ENCODE assay signal across 17 cellular contexts in genomic region chr4:74608151-74608949, GRCh38.
A peak's percentile ranks its signal among the peaks of the same experiment; 100 is the strongest.
DNase-seq lines count a peak whose midpoint lies in the region; FAIRE-seq and TF ChIP-seq lines count a peak whose summit lies in the region.
"Had no signal": no experiment of that assay in that cellular context is flagged by ENCODE, and none has a peak within 500 bp of the region (broad histone marks: within the 10 kb centered on the region; RNA-seq: fewer than 3 reads in every experiment).

No MANE protein-coding gene starts in this region.

- no peaks in the 10 kb centered on the region for H3K27me3 ChIP-seq in mammary epithelial cell (ENCODE audit: insufficient read depth, low read length)
- no peaks in the 10 kb centered on the region for H3K27me3 ChIP-seq in kidney epithelial cell (ENCODE audit: control insufficient read depth, insufficient read depth, low read length)
- H3K27me3 ChIP-seq: dorsolateral prefrontal cortex, SJSA1 had no signal

- dilution Hi-C loops in mammary epithelial cell (cut with HindIII; ENCODE audit: low sequenced_read_pairs) = no loop called here

- no peak overlapping the region for H3K27ac ChIP-seq in mammary epithelial cell (ENCODE audit: insufficient read depth, low read depth, low read length)
- H3K27ac ChIP-seq: C4-2B, dorsolateral prefrontal cortex, SJSA1 had no signal

- no peaks in the 10 kb centered on the region for H3K36me3 ChIP-seq in mammary epithelial cell (ENCODE audit: insufficient read depth, low read length)
- H3K36me3 ChIP-seq in kidney epithelial cell (ENCODE audit: control insufficient read depth, insufficient read depth, low read length) = no peaks in the 10 kb centered on the region
- H3K36me3 ChIP-seq: SJSA1 had no signal

- intact Hi-C loops in mammary epithelial cell (cut with micrococcal nuclease) = no loop called here
- intact Hi-C loops in posterior cingulate gyrus (cut with DNase I) = no loop called here

- H3K4me3 ChIP-seq in mammary epithelial cell (replicated peaks in 1 of 3; ENCODE audit: insufficient read depth in 1 of 3, low read depth in 2 of 3, low read length in 3 of 3) = no peak overlapping the region
- no peak overlapping the region for H3K4me3 ChIP-seq in kidney epithelial cell (ENCODE audit: low read depth, low read length)
- H3K4me3 ChIP-seq: dorsolateral prefrontal cortex, SJSA1 had no signal

- DNase-seq in HT1080 (ENCODE audit: low read depth) (peak; percentile 68), mammary epithelial cell (peak; percentile 89), kidney epithelial cell (ENCODE audit: low read depth) (peak; percentile 51), urothelium cell line (ENCODE audit: low spot score) (peak; percentile 20), posterior cingulate gyrus (no peak), Ammon's horn (ENCODE audit: low spot score) (no peak), NCI-H748 (lab: John Stamatoyannopoulos, UW; ENCODE audit: unreplicated experiment) (no peak)
- DNase-seq: activated CD8-positive, alpha-beta memory T cell treated with anti-CD3 and anti-CD28 coated beads, Interleukin-2, amount 50 U/mL, for 4 hours; activated naive CD4-positive, alpha-beta T cell treated with Interleukin-2 at 50 U/mL for 16 hours; DND-41; dorsolateral prefrontal cortex; NCI-H1092 treated with DMSO at 0.1 percent for 48 hours; NCI-H2171; right cardiac atrium had no signal

- peaks cover under 1% of the 10 kb centered on the region for H3K4me1 ChIP-seq in mammary epithelial cell (ENCODE audit: insufficient read depth, low read length)
- H3K4me1 ChIP-seq: SJSA1 had no signal

- no peak overlapping the region for H3K4me2 ChIP-seq in mammary epithelial cell (ENCODE audit: insufficient read depth, low read depth, low read length)

- in situ Hi-C loops in mammary epithelial cell (cut with MboI; ENCODE audit: low sequenced_read_pairs in 2 of 2) = no loop called here

- H4K20me1 ChIP-seq in mammary epithelial cell (ENCODE audit: insufficient read depth, low read length) = no peaks in the 10 kb centered on the region

- TF ChIP-seq CTCF in mammary epithelial cell (conservative IDR thresholded peaks at IDR 0.05 in 1 of 2, IDR thresholded peaks at IDR 0.05 in 1 of 2; ENCODE audit: extremely low read depth in 1 of 2, insufficient read depth in 1 of 2, low read depth in 1 of 2, low read length in 2 of 2) (no peak), kidney epithelial cell (IDR thresholded peaks at IDR 0.05; ENCODE audit: insufficient read depth, low read length, poor library complexity, severe bottlenecking) (no peak)

- no peak for FAIRE-seq in urothelium cell line (lab: Jason Lieb, UNC)
- FAIRE-seq: H1 had no signal

- WGBS in mammary epithelial cell (ENCODE audit: low coverage, missing lambda C conversion rate) = 65% methylated on average over 2 of the region's 2 CpGs

- CTCF ChIA-PET in mammary epithelial cell (lab: Charles Lee; ENCODE audit: low non-redundant PET) = interaction anchor here (0.9 kb wide), 1 partner anchor 68 kb away, joined by 3 read pairs; no protein-coding TSS in a partner anchor

- H3K79me2 ChIP-seq in mammary epithelial cell (ENCODE audit: insufficient read depth, low read length) = no peaks in the 10 kb centered on the region

- H3K9ac ChIP-seq in mammary epithelial cell (ENCODE audit: insufficient read depth, low read length) = no peak overlapping the region

- H3K9me3 ChIP-seq in mammary epithelial cell (replicated peaks; ENCODE audit: insufficient read depth, low read length) = no peaks in the 10 kb centered on the region
- H3K9me3 ChIP-seq: SJSA1 had no signal

- no peak overlapping the region for H2AFZ ChIP-seq in mammary epithelial cell (ENCODE audit: low read depth, low read length)

- BruUV-seq in mammary epithelial cell (replicated peaks; lab: Mats Ljungman, UMichigan) = no TSS peak

Comparison
In these comparisons a context has a peak if more than half of its experiments do, and no peak if none do; other contexts are left out.
1. DNase-seq: peak in HT1080 (single experiment), mammary epithelial cell (single experiment), kidney epithelial cell (single experiment) and urothelium cell line (single experiment); none in posterior cingulate gyrus (0 of 10), Ammon's horn (single experiment) and NCI-H748 (single experiment).